Comparison of ENCODE assay signal across 8 cellular contexts in the genomic region with DNA sequence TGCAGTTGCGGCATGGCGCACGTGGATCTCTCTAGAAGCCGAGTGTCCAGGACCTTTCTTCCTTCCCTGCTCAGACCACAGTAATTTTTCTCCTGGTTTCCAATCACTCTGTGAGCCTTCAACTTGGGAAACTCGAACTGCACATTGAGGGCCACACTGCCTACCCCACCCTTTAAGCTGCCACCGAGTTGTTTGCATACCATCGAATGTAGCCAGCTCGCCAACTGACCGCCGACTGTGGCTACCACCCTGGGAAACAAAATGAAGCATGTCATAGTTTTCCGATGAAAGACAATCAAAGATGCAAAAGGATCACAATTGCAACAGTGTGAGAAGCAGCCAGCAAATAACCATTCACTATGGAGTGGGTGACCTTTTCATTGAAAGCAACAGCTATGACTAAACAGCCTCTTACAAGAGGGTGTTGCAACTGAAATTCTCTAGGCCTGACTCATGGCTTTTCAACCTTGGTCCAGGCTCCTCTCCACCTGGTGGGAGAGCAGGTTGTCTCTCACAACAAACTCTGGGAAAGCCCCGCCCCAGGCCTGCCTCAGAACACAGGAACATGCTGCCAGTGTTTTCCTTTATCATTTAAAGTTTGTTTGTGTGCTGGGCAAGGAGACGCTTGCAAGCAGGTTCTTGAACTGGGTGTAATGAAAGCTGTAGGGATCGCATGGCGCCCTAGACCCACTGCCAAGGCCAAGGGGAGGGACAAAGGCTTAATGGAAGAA.
DNase-seq lines count a peak whose midpoint lies in the region; ATAC-seq and TF ChIP-seq lines count a peak whose summit lies in the region.

No MANE protein-coding gene starts in this region.

- peak overlapping the region; percentile 71 for H3K27ac ChIP-seq in vagina

- no peak for TF ChIP-seq POLR2A in vagina (IDR thresholded peaks at IDR 0.05)

- ATAC-seq in Right ventricle myocardium inferior, result peak; percentile 38
- ATAC-seq in GM18873 (IDR thresholded peaks at IDR 0.05; ENCODE audit: low FRiP score, unreplicated experiment), result no peak

- peaks cover 49% of the 10 kb centered on the region for H3K4me1 ChIP-seq in vagina

- H3K27me3 ChIP-seq in vagina, result no peaks in the 10 kb centered on the region

- no peak overlapping the region for H3K4me3 ChIP-seq in astrocyte of the cerebellum (ENCODE audit: low read depth, low read length)
- no peak overlapping the region for H3K4me3 ChIP-seq in vagina

- intact Hi-C loops in Right ventricle myocardium inferior (cut with DNase I), result loop anchor here (10.0 kb wide), 1 partner anchor 327 kb away; no protein-coding TSS in a partner anchor
- intact Hi-C loops in cardiac septum (cut with DNase I), result no loop called here
- intact Hi-C loops in vagina (cut with DNase I), result loop anchor here (10.0 kb wide), 1 partner anchor 203 kb away; no protein-coding TSS in a partner anchor

- H3K36me3 ChIP-seq in vagina, result no peaks in the 10 kb centered on the region

- no peak for DNase-seq in Right ventricle myocardium inferior (ENCODE audit: missing footprints)
- no peak for DNase-seq in cardiac septum (ENCODE audit: low spot score)
- peak; percentile 94 for DNase-seq in astrocyte of the cerebellum (ENCODE audit: low read depth)
- DNase-seq in kidney tubule cell (ENCODE audit: low spot score), result peak; percentile 97
- DNase-seq in vagina (ENCODE audit: extremely low spot score in 2 of 2), result peak in 1 of 2 donors; percentile 97
- no peak for DNase-seq in GM10266 (ENCODE audit: extremely low spot score)
- DNase-seq in KG1 (lab: John Stamatoyannopoulos, UW), result no peak

- no peaks in the 10 kb centered on the region for H3K9me3 ChIP-seq in vagina

- TF ChIP-seq CTCF in astrocyte of the cerebellum (IDR thresholded peaks at IDR 0.05; ENCODE audit: low read depth, low read length, missing control alignments) (peak; percentile 20), vagina (IDR thresholded peaks at IDR 0.05) (no peak), GM10266 (IDR thresholded peaks at IDR 0.05; ENCODE audit: control insufficient read depth, insufficient read depth, low read depth, missing control alignments) (no peak)

- in situ Hi-C loops in astrocyte of the cerebellum (cut with HindIII; ENCODE audit: low sequenced_read_pairs), result no loop called here

Comparison
In these comparisons a context has a peak if more than half of its experiments do, and no peak if none do; other contexts are left out.
1. DNase-seq: peak in astrocyte of the cerebellum (single experiment) and kidney tubule cell (single experiment); none in Right ventricle myocardium inferior (single experiment), cardiac septum (single experiment), GM10266 (single experiment) and KG1 (single experiment).